8 cellular contexts compared by ENCODE assay signal in genomic region chr5:176388341-176389113, GRCh38. TPM values are rescaled to one million over a fixed set of nuclear protein-coding genes. Genes with fewer than 3 reads are reported as not detected.
DNase-seq lines count a peak whose midpoint lies in the region; ATAC-seq lines count a peak whose summit lies in the region.

A gene with protein sequence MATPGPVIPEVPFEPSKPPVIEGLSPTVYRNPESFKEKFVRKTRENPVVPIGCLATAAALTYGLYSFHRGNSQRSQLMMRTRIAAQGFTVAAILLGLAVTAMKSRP (plus strand): TSS chr5:176388751. CDS start chr5:176388820, 69 bp downstream.
A gene with protein sequence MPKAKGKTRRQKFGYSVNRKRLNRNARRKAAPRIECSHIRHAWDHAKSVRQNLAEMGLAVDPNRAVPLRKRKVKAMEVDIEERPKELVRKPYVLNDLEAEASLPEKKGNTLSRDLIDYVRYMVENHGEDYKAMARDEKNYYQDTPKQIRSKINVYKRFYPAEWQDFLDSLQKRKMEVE (minus strand): TSS chr5:176388598. CDS start chr5:176388539, 59 bp downstream.

- no peaks in the 10 kb centered on the region for H3K27me3 Mint-ChIP-seq in activated CD4-positive, alpha-beta T cell treated with anti-CD3 and anti-CD28 coated beads, Interleukin-2, amount 10 ng/mL, durations not matched to agents 7 days and 5 days

- no peaks in the 10 kb centered on the region for H3K9me3 ChIP-seq in BLaER1

- H3K9ac ChIP-seq in BLaER1 = peak within 1 kb of the TSS; percentile 98

- H3K27me3 ChIP-seq in BLaER1 = no peaks in the 10 kb centered on the region

- DNase-seq in NCI-H69 (lab: John Stamatoyannopoulos, UW) (peak; percentile 100), dedifferentiated amniotic fluid mesenchymal stem cell (ENCODE audit: extremely low spot score) (peak; percentile 99), left kidney (ENCODE audit: low read depth, low spot score) (peak; percentile 100)
- DNase-seq in activated CD4-positive, alpha-beta T cell treated with anti-CD3 and anti-CD28 coated beads, Interleukin-2, amount 10 ng/mL, durations not matched to agents 7 days and 5 days = peak; percentile 100
- peak; percentile 99 to 100 for DNase-seq in stimulated activated CD4-positive, alpha-beta T cell treated with anti-CD3 and anti-CD28 coated beads, Interleukin-2, amount 100 ng/mL, for 24 hours

- H3K36me3 ChIP-seq in BLaER1 = peaks cover 72% of the 10 kb centered on the region

- peak within 1 kb of the TSS; percentile 90 for H3K4me2 ChIP-seq in BLaER1

- H3K4me3 Mint-ChIP-seq in activated CD4-positive, alpha-beta T cell treated with anti-CD3 and anti-CD28 coated beads, Interleukin-2, amount 10 ng/mL, durations not matched to agents 7 days and 5 days = peak within 1 kb of the TSS; percentile 95

- no peaks in the 10 kb centered on the region for H3K9me3 Mint-ChIP-seq in activated CD4-positive, alpha-beta T cell treated with anti-CD3 and anti-CD28 coated beads, Interleukin-2, amount 10 ng/mL, durations not matched to agents 7 days and 5 days

- peaks cover 46% of the 10 kb centered on the region for H3K4me1 ChIP-seq in BLaER1

- H3K27ac Mint-ChIP-seq in activated CD4-positive, alpha-beta T cell treated with anti-CD3 and anti-CD28 coated beads, Interleukin-2, amount 10 ng/mL, durations not matched to agents 7 days and 5 days = peak within 1 kb of the TSS; percentile 98

- CTCF ChIA-PET in activated CD4-positive, alpha-beta T cell treated with anti-CD3 and anti-CD28 coated beads, Interleukin-2, amount 10 ng/mL, durations not matched to agents 7 days and 5 days (lab: Charles Lee) = no interaction called here

- peaks cover 39% of the 10 kb centered on the region for H3K4me1 Mint-ChIP-seq in activated CD4-positive, alpha-beta T cell treated with anti-CD3 and anti-CD28 coated beads, Interleukin-2, amount 10 ng/mL, durations not matched to agents 7 days and 5 days

- H4K20me1 ChIP-seq in BLaER1 = peaks cover 42% of the 10 kb centered on the region

- peak; percentile 88 for ATAC-seq in GM19328 (IDR thresholded peaks at IDR 0.05; ENCODE audit: unreplicated experiment)
- ATAC-seq in HG03520 (IDR thresholded peaks at IDR 0.05; ENCODE audit: unreplicated experiment) = peak; percentile 86

- POLR2A ChIA-PET in activated CD4-positive, alpha-beta T cell treated with anti-CD3 and anti-CD28 coated beads, Interleukin-2, amount 10 ng/mL, durations not matched to agents 7 days and 5 days (lab: Charles Lee) = no interaction called here

- peaks cover 52% of the 10 kb centered on the region for H3K36me3 Mint-ChIP-seq in activated CD4-positive, alpha-beta T cell treated with anti-CD3 and anti-CD28 coated beads, Interleukin-2, amount 10 ng/mL, durations not matched to agents 7 days and 5 days (ENCODE audit: low read depth)

- peak within 1 kb of the TSS; percentile 95 for H3K4me3 ChIP-seq in BLaER1

- peak within 1 kb of the TSS; percentile 96 for H3K27ac ChIP-seq in BLaER1

RNA-seq across cellular contexts. Expression of the first gene that starts in this region (rescaled TPM):
- 100 to 1,000 TPM; 143 to 150 TPM for total RNA-seq in activated CD4-positive, alpha-beta T cell treated with anti-CD3 and anti-CD28 coated beads, Interleukin-2, amount 10 ng/mL, durations not matched to agents 7 days and 5 days

RNA-seq across cellular contexts. Expression of the second gene that starts in this region (rescaled TPM):
- 10 to 100 TPM; 29.1 to 34.0 TPM for total RNA-seq in activated CD4-positive, alpha-beta T cell treated with anti-CD3 and anti-CD28 coated beads, Interleukin-2, amount 10 ng/mL, durations not matched to agents 7 days and 5 days

Comparison
In these comparisons a context has a peak if more than half of its experiments do, and no peak if none do; other contexts are left out.
1. Peak in every context shown above with its lines: DNase-seq, ATAC-seq, H3K4me3 ChIP-seq and H3K27ac ChIP-seq.